ENCODE assay signal across 1 cellular context in genomic region chr16:67445126-67445426, GRCh38.
TF ChIP-seq lines count a peak whose summit lies in the region.

No MANE protein-coding gene starts in this region.

TF ChIP-seq in HepG2, 621 proteins besides CTCF, POLR2A, EP300 and RAD21:
- no peak for TF ChIP-seq ZNF75D (CRISPR knock-in tag; IDR thresholded peaks at IDR 0.05; ENCODE audit: borderline replicate concordance)
- TF ChIP-seq CBX2 (IDR thresholded peaks at IDR 0.05; ENCODE audit: low read depth, low read length): no peak
- TF ChIP-seq CBX2 (CRISPR knock-in tag; IDR thresholded peaks at IDR 0.05; ENCODE audit: low read depth): no peak
- 0 out of 2 replicates have a peak, but pooled peaks have one; percentile 4 for TF ChIP-seq ZNF761 (CRISPR knock-in tag; conservative IDR thresholded peaks at IDR 0.05)
- peak; percentile 5 for TF ChIP-seq ZNF407 (CRISPR knock-in tag; IDR thresholded peaks at IDR 0.05; ENCODE audit: not compliant biosample characterization)
- no peak for TF ChIP-seq CCAR2 (optimal IDR thresholded peaks at IDR 0.05; ENCODE audit: low read depth, low read length)
